8 cellular contexts compared by ENCODE assay signal in the genomic region with DNA sequence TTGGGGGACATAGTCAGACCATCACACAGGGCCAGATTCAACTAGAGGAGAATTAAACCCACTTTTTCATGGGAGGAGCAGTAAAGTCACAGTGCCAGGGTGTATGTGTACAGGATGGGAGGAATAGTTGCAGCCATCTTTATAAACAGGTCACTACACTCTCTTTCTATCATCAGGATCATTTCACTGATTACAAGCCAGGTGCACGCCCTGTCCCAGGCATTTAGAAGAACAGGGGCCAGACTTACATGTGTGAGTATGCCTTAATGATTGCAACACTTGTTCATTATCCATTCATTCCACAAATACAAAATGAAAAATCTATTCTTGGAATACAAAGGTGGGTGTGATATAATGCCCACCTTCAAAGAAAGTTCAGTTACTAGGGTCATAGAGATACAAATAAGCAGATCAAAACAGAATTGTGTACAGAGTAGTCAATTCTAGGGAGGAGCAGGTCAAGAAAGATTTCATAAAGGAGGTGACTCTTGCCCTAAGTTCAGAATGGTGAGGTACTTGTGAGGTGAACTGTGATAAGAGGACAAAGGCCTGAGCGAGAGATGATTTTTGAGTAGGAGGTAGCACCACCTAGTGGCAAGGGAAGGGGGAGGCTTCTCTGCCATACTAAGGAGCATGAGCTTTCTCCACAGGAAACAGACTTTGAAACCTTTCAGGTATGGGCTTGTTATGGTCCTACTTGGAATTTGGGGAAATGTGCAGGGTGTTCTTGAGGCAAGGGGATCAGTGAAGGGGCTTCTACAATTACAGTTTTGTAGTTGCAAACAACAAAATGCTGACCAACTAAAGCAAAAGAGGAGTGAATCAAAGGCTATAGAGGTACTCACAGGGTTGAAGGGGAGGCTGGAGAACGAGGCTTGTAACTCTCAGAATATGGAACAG.
A peak's percentile ranks its signal among the peaks of the same experiment; 100 is the strongest.
DNase-seq lines count a peak whose midpoint lies in the region; ATAC-seq and TF ChIP-seq lines count a peak whose summit lies in the region.

No MANE protein-coding gene starts in this region.

- no peaks in the 10 kb centered on the region for H3K9me2 ChIP-seq in SK-N-SH

- H3K36me3 ChIP-seq in KMS-11 (ENCODE audit: insufficient read depth), result no peaks in the 10 kb centered on the region
- H3K36me3 ChIP-seq in SK-N-SH (replicated peaks in 1 of 2; ENCODE audit: control insufficient read depth in 1 of 2, insufficient read depth in 2 of 2, low read length in 1 of 2), result no peaks in the 10 kb centered on the region
- no peaks in the 10 kb centered on the region for H3K36me3 ChIP-seq in mammary epithelial cell (ENCODE audit: insufficient read depth, low read length)

- H3K4ac ChIP-seq in H9 (ENCODE audit: low read depth, low read length), result no peak overlapping the region

- H3K27me3 ChIP-seq in H9 (ENCODE audit: insufficient read depth, low read length) (no peaks in the 10 kb centered on the region), KMS-11 (ENCODE audit: insufficient read depth, low read depth) (no peaks in the 10 kb centered on the region), SK-N-SH (ENCODE audit: insufficient read depth) (peaks cover 5% of the 10 kb centered on the region; the same call in 1 of the 2 replicates), mammary epithelial cell (ENCODE audit: insufficient read depth, low read length) (no peaks in the 10 kb centered on the region)

- H3K14ac ChIP-seq in H9 (ENCODE audit: insufficient read depth, low read length), result no peak overlapping the region

- peak; percentile 74 for TF ChIP-seq RAD21 in SK-N-SH (IDR thresholded peaks at IDR 0.05; ENCODE audit: low read length)

- peaks cover under 1% of the 10 kb centered on the region for H3K27me3 Mint-ChIP-seq in H9 (ENCODE audit: low read depth)
- peaks cover 3% of the 10 kb centered on the region for H3K27me3 Mint-ChIP-seq in stimulated activated naive CD8-positive, alpha-beta T cell treated with anti-CD3 and anti-CD28 coated beads, Interleukin-15, amount 100 ng/mL, for 72 hours

- H2BK12ac ChIP-seq in H9 (ENCODE audit: insufficient read length, low read depth, low read length), result no peak overlapping the region

- no peak overlapping the region for H2AK5ac ChIP-seq in H9 (ENCODE audit: insufficient read length, low read length)

- no peak overlapping the region for H2BK15ac ChIP-seq in H9 (ENCODE audit: low read depth, low read length)

- no peak overlapping the region for H3K18ac ChIP-seq in H9 (ENCODE audit: insufficient read length, low read depth, low read length)

- CTCF ChIA-PET in GM10248 (lab: Yijun Ruan, JAX), result interaction anchor here (0.6 to 4.0 kb wide), 10 partner anchors 11 to 280 kb away, joined by 3 to 36 read pairs (median 3); no protein-coding TSS in a partner anchor
- CTCF ChIA-PET in SK-N-SH (lab: Yijun Ruan, JAX), result interaction anchor here (0.6 to 2.6 kb wide), 13 partner anchors 10 to 289 kb away, joined by 4 to 15 read pairs (median 5); no protein-coding TSS in a partner anchor
- CTCF ChIA-PET in mammary epithelial cell (lab: Charles Lee; ENCODE audit: low non-redundant PET), result interaction anchor here (0.8 to 1.0 kb wide), 2 partner anchors 151 to 280 kb away, joined by 3 to 6 read pairs; no protein-coding TSS in a partner anchor

- POLR2A ChIA-PET in GM10248 (lab: Yijun Ruan, JAX), result no interaction called here
- POLR2A ChIA-PET in SK-N-SH (lab: Yijun Ruan, JAX), result no interaction called here

- no peak overlapping the region for H4K91ac ChIP-seq in H9 (ENCODE audit: insufficient read length, low read depth, low read length)

- H3K4me3 Mint-ChIP-seq in H9, result no peak overlapping the region
- H3K4me3 Mint-ChIP-seq in stimulated activated naive CD8-positive, alpha-beta T cell treated with anti-CD3 and anti-CD28 coated beads, Interleukin-15, amount 100 ng/mL, for 72 hours, result no peak overlapping the region

- BruUV-seq in mammary epithelial cell (replicated peaks; lab: Mats Ljungman, UMichigan), result no TSS peak

- H3K27ac ChIP-seq in H9 (ENCODE audit: insufficient read length, low read depth, low read length), result no peak overlapping the region
- no peak overlapping the region for H3K27ac ChIP-seq in KMS-11
- no peak overlapping the region for H3K27ac ChIP-seq in SK-N-SH (ENCODE audit: low read depth in 2 of 2, low read length in 1 of 2)
- no peak overlapping the region for H3K27ac ChIP-seq in mammary epithelial cell (ENCODE audit: insufficient read depth, low read depth, low read length)

- H4K20me1 ChIP-seq in H9 (ENCODE audit: control insufficient read depth, insufficient read depth, insufficient read length), result no peaks in the 10 kb centered on the region
- no peaks in the 10 kb centered on the region for H4K20me1 ChIP-seq in KMS-11 (ENCODE audit: insufficient read depth)
- H4K20me1 ChIP-seq in SK-N-SH (ENCODE audit: insufficient read depth), result no peaks in the 10 kb centered on the region
- no peaks in the 10 kb centered on the region for H4K20me1 ChIP-seq in mammary epithelial cell (ENCODE audit: insufficient read depth, low read length)

- no peak overlapping the region for H2BK120ac ChIP-seq in H9 (ENCODE audit: low read depth, low read length, poor library complexity, severe bottlenecking)

- no peaks in the 10 kb centered on the region for H3K23me2 ChIP-seq in H9 (ENCODE audit: insufficient read length, low read depth, low read length, poor library complexity, severe bottlenecking)

- no peaks in the 10 kb centered on the region for H3K79me1 ChIP-seq in H9 (ENCODE audit: insufficient read depth, low read depth, low read length, poor library complexity, severe bottlenecking)

- ATAC-seq in stimulated activated naive CD8-positive, alpha-beta T cell treated with anti-CD3 and anti-CD28 coated beads, Interleukin-15, amount 100 ng/mL, for 72 hours, result peak; percentile 86

- H3K23ac ChIP-seq in H9 (ENCODE audit: insufficient read length, low read depth, low read length), result no peak overlapping the region

- peaks cover 32 to 38% of the 10 kb centered on the region in 2 experiments for H3K9me3 Mint-ChIP-seq in H9
- peaks cover 0 to 22% of the 10 kb centered on the region in 2 donors for H3K9me3 Mint-ChIP-seq in stimulated activated naive CD8-positive, alpha-beta T cell treated with anti-CD3 and anti-CD28 coated beads, Interleukin-15, amount 100 ng/mL, for 72 hours

- H3K27ac Mint-ChIP-seq in H9, result 0 out of 7 replicates have a peak overlapping the region, but pooled peaks of 1 of the 3 experiments have one; percentile 7
- H3K27ac Mint-ChIP-seq in stimulated activated naive CD8-positive, alpha-beta T cell treated with anti-CD3 and anti-CD28 coated beads, Interleukin-15, amount 100 ng/mL, for 72 hours, result no peak overlapping the region

- H4K8ac ChIP-seq in H9 (replicated peaks; ENCODE audit: insufficient read length, low read depth, low read length), result no peak overlapping the region

- no CpG with 5 or more reads among the region's 3 CpGs for WGBS in H9 (ENCODE audit: extremely low coverage, insufficient read length, low lambda C conversion rate)
- 8% methylated on average over 3 of the region's 3 CpGs for WGBS in SK-N-SH (ENCODE audit: low lambda C conversion rate)
- 28% methylated on average over 3 of the region's 3 CpGs for WGBS in mammary epithelial cell (ENCODE audit: low coverage, missing lambda C conversion rate)

- H3K9ac ChIP-seq in H9 (ENCODE audit: extremely low read depth, insufficient read length, low read length), result no peak overlapping the region
- H3K9ac ChIP-seq in KMS-11, result no peak overlapping the region
- no peak overlapping the region for H3K9ac ChIP-seq in SK-N-SH
- H3K9ac ChIP-seq in mammary epithelial cell (ENCODE audit: insufficient read depth, low read length), result no peak overlapping the region

- no peaks in the 10 kb centered on the region for H3F3A ChIP-seq in SK-N-SH (replicated peaks; ENCODE audit: insufficient read depth)

- H3T11ph ChIP-seq in H9 (ENCODE audit: low read length), result no peak overlapping the region

- H3K36me3 Mint-ChIP-seq in H9 (ENCODE audit: insufficient read depth in 1 of 3, low read depth in 3 of 3), result peaks cover 27 to 33% (median 28%) of the 10 kb centered on the region in 3 experiments

- H3K9me3 ChIP-seq in H9 (ENCODE audit: control insufficient read depth, low read depth, low read length) (peaks cover 18% of the 10 kb centered on the region), SK-N-SH (no peaks in the 10 kb centered on the region), mammary epithelial cell (replicated peaks; ENCODE audit: insufficient read depth, low read length) (no peaks in the 10 kb centered on the region)

- H2AFZ ChIP-seq in H9 (ENCODE audit: low read length) (no peak overlapping the region), KMS-11 (ENCODE audit: low read depth) (no peak overlapping the region; the same call in 1 of the 2 replicates), SK-N-SH (ENCODE audit: low read depth) (no peak overlapping the region), mammary epithelial cell (ENCODE audit: low read depth, low read length) (peak overlapping the region; percentile 41)

- TF ChIP-seq EP300 in SK-N-SH (IDR thresholded peaks at IDR 0.05; ENCODE audit: borderline replicate concordance in 1 of 2, low read depth in 1 of 2, low read length in 1 of 2), result no peak

- no peak overlapping the region for H3K56ac ChIP-seq in H9 (ENCODE audit: insufficient read length, low read depth, low read length)

- H2BK20ac ChIP-seq in H9 (ENCODE audit: low read depth, low read length, poor library complexity, severe bottlenecking), result no peak overlapping the region

- H3K4me1 ChIP-seq in H9 (ENCODE audit: insufficient read depth, low read length) (no peaks in the 10 kb centered on the region), KMS-11 (ENCODE audit: low read depth, poor library complexity, severe bottlenecking) (no peaks in the 10 kb centered on the region), SK-N-SH (ENCODE audit: control insufficient read depth in 1 of 2, insufficient read depth in 2 of 2, low read depth in 1 of 2, low read length in 1 of 2) (no peaks in the 10 kb centered on the region), mammary epithelial cell (ENCODE audit: insufficient read depth, low read length) (peaks cover 17% of the 10 kb centered on the region)

- peak; percentile 63 for DNase-seq in ACHN
- DNase-seq in GM10248 (ENCODE audit: extremely low spot score), result peak; percentile 66
- DNase-seq in H9, result peak; percentile 62
- peak; percentile 64 for DNase-seq in SK-N-SH
- DNase-seq in mammary epithelial cell, result peak; percentile 46
- DNase-seq in kidney glomerular epithelial cell (lab: John Stamatoyannopoulos, UW), result peak; percentile 15
- peak; percentile 37 to 40 for DNase-seq in stimulated activated naive CD8-positive, alpha-beta T cell treated with anti-CD3 and anti-CD28 coated beads, Interleukin-15, amount 100 ng/mL, for 72 hours

- no peak overlapping the region for H3K4me3 ChIP-seq in KMS-11 (IDR thresholded peaks at IDR 0.05; ENCODE audit: insufficient read depth, low read depth, low read length)
- H3K4me3 ChIP-seq in SK-N-SH (ENCODE audit: low read depth in 2 of 2, low read length in 1 of 2), result no peak overlapping the region; a peak in 1 of 4 replicates
- no peak overlapping the region for H3K4me3 ChIP-seq in mammary epithelial cell (replicated peaks in 1 of 3; ENCODE audit: insufficient read depth in 1 of 3, low read depth in 2 of 3, low read length in 3 of 3)

- H3K79me2 ChIP-seq in H9 (ENCODE audit: insufficient read depth, low read length), result no peaks in the 10 kb centered on the region
- H3K79me2 ChIP-seq in KMS-11 (ENCODE audit: insufficient read depth, low read depth), result no peaks in the 10 kb centered on the region
- H3K79me2 ChIP-seq in SK-N-SH (ENCODE audit: insufficient read depth), result no peaks in the 10 kb centered on the region
- no peaks in the 10 kb centered on the region for H3K79me2 ChIP-seq in mammary epithelial cell (ENCODE audit: insufficient read depth, low read length)

- peaks cover 24 to 30% of the 10 kb centered on the region in 2 experiments for H3K4me1 Mint-ChIP-seq in H9
- no peaks in the 10 kb centered on the region for H3K4me1 Mint-ChIP-seq in stimulated activated naive CD8-positive, alpha-beta T cell treated with anti-CD3 and anti-CD28 coated beads, Interleukin-15, amount 100 ng/mL, for 72 hours

- dilution Hi-C loops in mammary epithelial cell (cut with HindIII; ENCODE audit: low sequenced_read_pairs), result no loop called here

- in situ Hi-C loops in ACHN (cut with HindIII; ENCODE audit: low pct_ligation_motif_present, low pct_unique_long_range_greater_than_20kb, low sequenced_read_pairs), result no loop called here
- in situ Hi-C loops in mammary epithelial cell (cut with MboI; ENCODE audit: low sequenced_read_pairs in 2 of 2), result loop anchor here (10.0 to 25.0 kb wide), 2 partner anchors 465 to 478 kb away; no protein-coding TSS in a partner anchor

- no peak overlapping the region for H2BK5ac ChIP-seq in H9 (ENCODE audit: insufficient read length, low read length)

- no peak overlapping the region for H4K5ac ChIP-seq in H9 (ENCODE audit: insufficient read length, low read depth, low read length)

- intact Hi-C loops in mammary epithelial cell (cut with micrococcal nuclease), result loop anchor here (1.0 to 5.0 kb wide), 5 partner anchors 44 to 475 kb away; no protein-coding TSS in a partner anchor

- H3K4me2 ChIP-seq in H9 (ENCODE audit: insufficient read depth, insufficient read length, low read length), result no peak overlapping the region
- no peak overlapping the region for H3K4me2 ChIP-seq in KMS-11
- H3K4me2 ChIP-seq in SK-N-SH, result no peak overlapping the region
- no peak overlapping the region for H3K4me2 ChIP-seq in mammary epithelial cell (ENCODE audit: insufficient read depth, low read depth, low read length)

- TF ChIP-seq CTCF in GM10248 (IDR thresholded peaks at IDR 0.05; ENCODE audit: control extremely low read depth, extremely low read depth, low read depth, missing control alignments) (peak; percentile 84), H9 (conservative IDR thresholded peaks at IDR 0.05) (peak; percentile 94), KMS-11 (conservative IDR thresholded peaks at IDR 0.05; ENCODE audit: low read depth, low read length) (peak; percentile 94), SK-N-SH (IDR thresholded peaks at IDR 0.05) (peak; percentile 82), mammary epithelial cell (conservative IDR thresholded peaks at IDR 0.05 in 1 of 2, IDR thresholded peaks at IDR 0.05 in 1 of 2; ENCODE audit: extremely low read depth in 1 of 2, insufficient read depth in 1 of 2, low read depth in 1 of 2, low read length in 2 of 2) (peak; percentile 95 to 96)

Comparison
In these comparisons a context has a peak if more than half of its experiments do, and no peak if none do; other contexts are left out.
1. DNase-seq: peak in every context shown above with its lines; median percentile 66 in GM10248; 64 in SK-N-SH; 63 in ACHN; 62 in H9; 46 in mammary epithelial cell; 38 in stimulated activated naive CD8-positive, alpha-beta T cell treated with anti-CD3 and anti-CD28 coated beads, Interleukin-15, amount 100 ng/mL, for 72 hours; 15 in kidney glomerular epithelial cell.